6 cellular contexts compared by ENCODE assay signal in the genomic region with DNA sequence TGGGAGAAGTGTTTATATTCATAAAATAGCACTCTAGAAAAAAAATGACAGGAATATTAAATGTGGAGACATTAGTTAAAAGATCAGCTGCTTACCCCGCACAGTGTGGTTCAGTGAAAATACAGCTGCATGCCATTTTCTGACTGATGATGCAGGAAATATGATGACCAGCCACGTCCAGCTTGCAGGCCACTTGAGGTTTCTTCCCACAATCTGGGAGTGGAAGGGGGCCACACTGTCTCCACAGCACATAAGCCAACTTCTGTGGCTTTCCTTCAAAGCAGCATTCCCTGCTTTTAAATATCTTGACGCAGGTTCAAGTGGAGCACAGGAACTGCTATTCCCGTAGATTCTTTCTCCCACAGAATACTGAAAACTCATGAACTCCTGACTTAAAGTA.
"Had no signal": no experiment of that assay in that cellular context is flagged by ENCODE, and none has a peak within 500 bp of the region (broad histone marks: within the 10 kb centered on the region; RNA-seq: fewer than 3 reads in every experiment).

No MANE protein-coding gene starts in this region.

- H3K9me3 ChIP-seq: ovary, stomach had no signal

- ATAC-seq: activated CD4-positive, CD25-positive, alpha-beta regulatory T cell treated with anti-CD3 and anti-CD28 coated beads, Interleukin-2, amount 50 U/mL, for 24 hours had no signal

- H3K27ac ChIP-seq: ovary, skin epidermis, stomach had no signal

- H3K27me3 ChIP-seq: ovary, stomach had no signal

- H3K4me3 ChIP-seq: ovary, skin epidermis, stomach had no signal

- DNase-seq: hippocampal formation, ovary, stomach, T-helper 2 cell had no signal

- H3K36me3 ChIP-seq: ovary, stomach had no signal
